22 cellular contexts compared by ENCODE assay signal in genomic region chr12:10553148-10553547, GRCh38. TPM values are rescaled to one million over a fixed set of nuclear protein-coding genes. Genes with fewer than 3 reads are reported as not detected.
A peak's percentile ranks its signal among the peaks of the same experiment; 100 is the strongest.
DNase-seq lines count a peak whose midpoint lies in the region; ATAC-seq, FAIRE-seq and TF ChIP-seq lines count a peak whose summit lies in the region.
"Had no signal": no experiment of that assay in that cellular context is flagged by ENCODE, and none has a peak within 500 bp of the region (broad histone marks: within the 10 kb centered on the region; RNA-seq: fewer than 3 reads in every experiment).

No MANE protein-coding gene starts in this region.

- peaks cover 5% of the 10 kb centered on the region for H3K4me1 ChIP-seq in GM12878 (ENCODE audit: control insufficient read depth, insufficient read depth, low read length)
- H3K4me1 ChIP-seq: SJCRH30 had no signal

- no peak for TF ChIP-seq EP300 in GM12878 (IDR thresholded peaks at IDR 0.05; ENCODE audit: borderline replicate concordance in 1 of 2, control insufficient read depth in 1 of 2, low read depth in 2 of 2, low read length in 2 of 2)

- CTCF ChIA-PET in T-cell (lab: Charles Lee): no interaction called here
- CTCF ChIA-PET in GM12878 (lab: Yijun Ruan, JAX): no interaction called here

- SMC1A ChIA-PET in GM12878 (lab: Charles Lee; ENCODE audit: uncharacterized antibody, unreplicated experiment): no interaction called here

- H3K79me2 ChIP-seq in GM12878 (ENCODE audit: control insufficient read depth, insufficient read depth, low read length): no peaks in the 10 kb centered on the region; the same call in 1 of the 2 replicates

- no TSS peak for BruUV-seq in GM12878 (replicated peaks; lab: Mats Ljungman, UMichigan)

- peaks cover 13 to 32% (median 18%) of the 10 kb centered on the region in 3 donors for H3K4me1 Mint-ChIP-seq in T-cell
- H3K4me1 Mint-ChIP-seq in stimulated activated effector memory CD8-positive, alpha-beta T cell treated with anti-CD3 and anti-CD28 coated beads, Interleukin-12 subunit alpha, Interleukin-12 subunit beta, amount 100 ng/mL, for 72 hours: peaks cover 43% of the 10 kb centered on the region

- H4K20me1 ChIP-seq in GM12878 (ENCODE audit: control insufficient read depth, insufficient read depth): no peaks in the 10 kb centered on the region
- H4K20me1 ChIP-seq: BLaER1 treated with 17β-estradiol and CSF1 and Interleukin-3, amounts not matched to agents 10 nM and 100 nM had no signal

- 0 out of 2 replicates have a peak, but pooled peaks have one; percentile 0 for TF ChIP-seq RAD21 in GM12878 (IDR thresholded peaks at IDR 0.05; ENCODE audit: insufficient read depth, low read depth, low read length)

- DNase-seq in GM12891 (ENCODE audit: insufficient read length, low spot score): no peak
- peak in 2 of 34 experiments; percentile 4 to 9 for DNase-seq in T-cell
- DNase-seq in GM12878 (ENCODE audit: low read depth, low spot score): no peak
- DNase-seq in stimulated activated effector memory CD8-positive, alpha-beta T cell treated with anti-CD3 and anti-CD28 coated beads, Interleukin-12 subunit alpha, Interleukin-12 subunit beta, amount 100 ng/mL, for 72 hours (ENCODE audit: low spot score in 2 of 2): peak in 1 of 2 donors; percentile 74
- no peak for DNase-seq in hypothalamus (lab: John Stamatoyannopoulos, UW)
- no peak for DNase-seq in activated CD4-positive, CD25-positive, alpha-beta regulatory T cell treated with anti-CD3 and anti-CD28 coated beads, Interleukin-2, amount 50 U/mL, for 72 hours
- DNase-seq in kidney glomerular epithelial cell (lab: John Stamatoyannopoulos, UW): no peak
- DNase-seq: DMS79 treated with DMSO at 0.1 percent for 48 hours, H7, HFFc6, IMR-90, Karpas-422, MG63, NCI-H1048, NCI-H1436, NCI-H2029, NCI-H345, NCI-H526, SJCRH30 had no signal

- no peak overlapping the region for H3K4me2 ChIP-seq in GM12878 (ENCODE audit: control insufficient read depth, insufficient read depth)
- H3K4me2 ChIP-seq: BLaER1 treated with 17β-estradiol and CSF1 and Interleukin-3, amounts not matched to agents 10 nM and 100 nM had no signal

- WGBS in GM12878 (ENCODE audit: insufficient coverage, insufficient replicate concordance, low lambda C conversion rate, missing lambda C conversion rate): 95% methylated on average over 1 of the region's 1 CpG

- no peaks in the 10 kb centered on the region for H3K36me3 ChIP-seq in GM12878 (ENCODE audit: control insufficient read depth in 2 of 2, insufficient read depth in 2 of 2, low read length in 1 of 2)
- H3K36me3 ChIP-seq: BLaER1 treated with 17β-estradiol and CSF1 and Interleukin-3, amounts not matched to agents 10 nM and 100 nM; MG63; SJCRH30 had no signal

- peaks cover 12% of the 10 kb centered on the region for H3K9me3 ChIP-seq in GM12878 (replicated peaks; ENCODE audit: control insufficient read depth, insufficient read depth, low read length)
- H3K9me3 ChIP-seq: SJCRH30 had no signal

- H3K27ac ChIP-seq in GM12878 (ENCODE audit: control insufficient read depth, insufficient read depth): no peak overlapping the region
- H3K27ac ChIP-seq: BLaER1 treated with 17β-estradiol and CSF1 and Interleukin-3, amounts not matched to agents 10 nM and 100 nM; SJCRH30 had no signal

- ATAC-seq in T-cell (replicated peaks in 1 of 4) (peak in 2 of 4 experiments; percentile 34 to 55), GM12878 (no peak)
- ATAC-seq in stimulated activated effector memory CD8-positive, alpha-beta T cell treated with anti-CD3 and anti-CD28 coated beads, Interleukin-12 subunit alpha, Interleukin-12 subunit beta, amount 100 ng/mL, for 72 hours: peak; percentile 80
- ATAC-seq: Panc1 had no signal

- H3K27ac Mint-ChIP-seq in T-cell: peak overlapping the region in 1 of 2 donors; percentile 79
- peak overlapping the region; percentile 98 for H3K27ac Mint-ChIP-seq in stimulated activated effector memory CD8-positive, alpha-beta T cell treated with anti-CD3 and anti-CD28 coated beads, Interleukin-12 subunit alpha, Interleukin-12 subunit beta, amount 100 ng/mL, for 72 hours
- H3K27ac Mint-ChIP-seq: HFFc6 had no signal

- no peak overlapping the region for H3K4me3 ChIP-seq in GM12878
- H3K4me3 ChIP-seq: BLaER1 treated with 17β-estradiol and CSF1 and Interleukin-3, amounts not matched to agents 10 nM and 100 nM; MG63; SJCRH30 had no signal

- POLR2A ChIA-PET in T-cell (lab: Charles Lee): interaction anchor here in 1 of 2 donors (1.4 kb wide), 1 partner anchor 55 kb away, joined by 4 read pairs; no protein-coding TSS in a partner anchor
- POLR2A ChIA-PET in GM12878 (lab: Charles Lee): no interaction called here

- TF ChIP-seq POLR2A in GM12891 (IDR thresholded peaks at IDR 0.05; ENCODE audit: low read depth, low read length): peak; percentile 86
- no peak for TF ChIP-seq POLR2A in GM12878 (IDR thresholded peaks at IDR 0.05; ENCODE audit: low read depth, low read length)

- peak overlapping the region in 2 of 3 donors; percentile 72 to 73 for H3K4me3 Mint-ChIP-seq in T-cell
- H3K4me3 Mint-ChIP-seq in stimulated activated effector memory CD8-positive, alpha-beta T cell treated with anti-CD3 and anti-CD28 coated beads, Interleukin-12 subunit alpha, Interleukin-12 subunit beta, amount 100 ng/mL, for 72 hours: peak overlapping the region; percentile 81
- H3K4me3 Mint-ChIP-seq: HFFc6 had no signal

- TF ChIP-seq CTCF in GM12878 (IDR thresholded peaks at IDR 0.05 in 2 of 3, conservative IDR thresholded peaks at IDR 0.05 in 1 of 3; ENCODE audit: control insufficient read depth in 2 of 3, extremely low read depth in 1 of 3, insufficient read depth in 1 of 3, low read depth in 3 of 3, low read length in 3 of 3): no peak

- peaks cover 0 to 7% (median 7%) of the 10 kb centered on the region in 3 donors for H3K9me3 Mint-ChIP-seq in T-cell
- H3K9me3 Mint-ChIP-seq in stimulated activated effector memory CD8-positive, alpha-beta T cell treated with anti-CD3 and anti-CD28 coated beads, Interleukin-12 subunit alpha, Interleukin-12 subunit beta, amount 100 ng/mL, for 72 hours: peaks cover 3% of the 10 kb centered on the region
- H3K9me3 Mint-ChIP-seq: HFFc6 had no signal

- no peak overlapping the region for H3K9ac ChIP-seq in GM12878 (ENCODE audit: control insufficient read depth, insufficient read depth, low read length)
- H3K9ac ChIP-seq: BLaER1 treated with 17β-estradiol and CSF1 and Interleukin-3, amounts not matched to agents 10 nM and 100 nM had no signal

- no peaks in the 10 kb centered on the region for H3K27me3 ChIP-seq in GM12878 (replicated peaks in 1 of 2; ENCODE audit: control insufficient read depth in 2 of 2, insufficient read depth in 2 of 2, low read length in 1 of 2)
- H3K27me3 ChIP-seq: MG63, SJCRH30 had no signal

- intact Hi-C loops in GM12878 (cut with micrococcal nuclease; ENCODE audit: unreplicated experiment): no loop called here

- FAIRE-seq in GM12891 (lab: Jason Lieb, UNC) (no peak), GM12878 (lab: Jason Lieb, UNC) (no peak)
- FAIRE-seq: HTR-8/SVneo had no signal

- H2AFZ ChIP-seq in GM12878 (ENCODE audit: control insufficient read depth, low read depth, low read length): no peak overlapping the region

- H3K36me3 Mint-ChIP-seq in T-cell: no peaks in the 10 kb centered on the region
- H3K36me3 Mint-ChIP-seq in stimulated activated effector memory CD8-positive, alpha-beta T cell treated with anti-CD3 and anti-CD28 coated beads, Interleukin-12 subunit alpha, Interleukin-12 subunit beta, amount 100 ng/mL, for 72 hours: peaks cover 52% of the 10 kb centered on the region

- RAD21 ChIA-PET in GM12878 (lab: Charles Lee; ENCODE audit: unreplicated experiment): no interaction called here

- in situ Hi-C loops in GM12878 (cut with MboI): no loop called here

- peaks cover 4 to 5% of the 10 kb centered on the region in 2 donors for H3K27me3 Mint-ChIP-seq in T-cell

TF ChIP-seq in GM12891, 5 proteins besides CTCF, POLR2A, EP300 and RAD21:
- TF ChIP-seq PAX5 (IDR thresholded peaks at IDR 0.05; ENCODE audit: insufficient read depth, low read length, severe bottlenecking) (no peak), SPI1 (IDR thresholded peaks at IDR 0.05; ENCODE audit: low read depth, low read length) (no peak), POU2F2 (IDR thresholded peaks at IDR 0.05; ENCODE audit: low read depth, low read length) (no peak), POLR2AphosphoS5 (IDR thresholded peaks at IDR 0.05; ENCODE audit: low read depth, low read length) (peak; percentile 84), TAF1 (IDR thresholded peaks at IDR 0.05; ENCODE audit: low read depth, low read length) (peak; percentile 66)
TF ChIP-seq in GM12891: peak in this region for 2.

TF ChIP-seq in GM12878, 131 proteins besides CTCF, POLR2A, EP300 and RAD21 (continues in another document):
- TF ChIP-seq ZBED1 (IDR thresholded peaks at IDR 0.05; ENCODE audit: borderline replicate concordance) (peak; percentile 85), POLR2AphosphoS5 (IDR thresholded peaks at IDR 0.05; ENCODE audit: low read length) (0 out of 2 replicates have a peak, but pooled peaks have one; percentile 32), PML (IDR thresholded peaks at IDR 0.05; ENCODE audit: low read length) (peak; percentile 94; the same call in 1 of the 2 replicates), HDAC2 (IDR thresholded peaks at IDR 0.05) (no peak), SMAD5 (IDR thresholded peaks at IDR 0.05; ENCODE audit: low read depth) (peak; percentile 97), CBFB (IDR thresholded peaks at IDR 0.05; ENCODE audit: low read depth) (peak; percentile 76)

RNA-seq across cellular contexts. Expression of gene EIF2S3B, which starts 47.5 kb away (rescaled TPM):
- polyA plus RNA-seq in GM12891 (2012; ENCODE audit: low read depth, missing spikeins): 1.1 TPM
- total RNA-seq in T-cell (1 to 10 TPM in 2 of 5 donors, under 1 TPM in 3; 0.28 to 3.9 (median 0.63) TPM), GM12878 (2014; rRNA removed) (1.7 and 1.8 TPM in 2 replicates), GM12878 (2014; rRNA removed; fragmentation: Illumina TruSeq; extraction: Trizol) (1.6 and 1.7 TPM in 2 replicates), GM12878 (2021) (0.80 and 1.4 TPM in 2 replicates)
- 1.5 and 3.8 TPM in 2 replicates for total RNA-seq in GM12878 (2013; cell fraction: nucleolus; rRNA removed)
- 6.8 TPM for polyA plus RNA-seq in GM12878 (2011; ENCODE audit: low read depth)
- polyA plus RNA-seq in GM12878 (2011; rRNA removed) (1.5 and 2.4 TPM in 2 replicates), GM12878 (2014; fragmentation: Illumina TruSeq; extraction: Trizol) (2.2 and 3.0 TPM in 2 replicates), GM12878 (2014; fragmentation: Nextera tagmentation; extraction: Ambion mirVana) (under 1 TPM; 0.29 to 0.34 TPM), GM12878 (2014; rRNA removed) (0.58 and 0.97 TPM in 2 replicates), GM12878 (2016; fragmentation: Nextera tagmentation; extraction: Ambion mirVana) (under 1 TPM in 1 of 2 experiments, not detected in 1; 0.18 TPM)
- 0.22 and 0.52 TPM in 2 replicates for polyA plus RNA-seq in GM12878 (2011; cell fraction: cytosol; rRNA removed)
- polyA plus RNA-seq in GM12878 (2011; cell fraction: nucleus; rRNA removed): 0.32 and 0.46 TPM in 2 replicates
- 2.8 and 3.1 TPM in 2 replicates for polyA plus RNA-seq in GM12878 (2012)
- 0.77 and 3.9 TPM in 2 replicates for polyA minus RNA-seq in GM12878 (2011; rRNA and poly(A)+ RNA removed)
- 3.3 and 3.9 TPM in 2 replicates for polyA minus RNA-seq in GM12878 (2011; cell fraction: cytosol; rRNA and poly(A)+ RNA removed)
- polyA minus RNA-seq in GM12878 (2011; cell fraction: nucleus; rRNA and poly(A)+ RNA removed): 0.29 TPM in 1 of 2 replicates, not detected in the other
